ENCODE assay signal across 11 cellular contexts in genomic region chr9:72441296-72442211, GRCh38.
DNase-seq lines count a peak whose midpoint lies in the region; TF ChIP-seq lines count a peak whose summit lies in the region.
"Had no signal": no experiment of that assay in that cellular context is flagged by ENCODE, and none has a peak within 500 bp of the region (broad histone marks: within the 10 kb centered on the region; RNA-seq: fewer than 3 reads in every experiment).

No MANE protein-coding gene starts in this region.

- no peaks in the 10 kb centered on the region for H3K27me3 Mint-ChIP-seq in osteocyte (ENCODE audit: unreplicated experiment)
- H3K27me3 Mint-ChIP-seq: stimulated activated memory B cell treated with anti-CD40 and anti-IgM and Interleukin-4, amounts not matched to agents 10 μg/mL and 1 μg/mL and 100 μg/mL, for 72 hours had no signal

- CTCF ChIA-PET in PC-9 (lab: Charles Lee): interaction anchor here (0.6 to 0.9 kb wide), 3 partner anchors 14 to 567 kb away, joined by 3 to 9 read pairs (median 3); no protein-coding TSS in a partner anchor

- no peak overlapping the region for H2AFZ ChIP-seq in PC-9

- H3K27me3 ChIP-seq in PC-9 (ENCODE audit: insufficient read depth, low read depth) (no peaks in the 10 kb centered on the region), esophagus (ENCODE audit: control insufficient read depth in 1 of 2, insufficient read depth in 2 of 2, low read length in 2 of 2) (no peaks in the 10 kb centered on the region)

- no peak overlapping the region for H3K4me3 ChIP-seq in PC-9
- no peak overlapping the region for H3K4me3 ChIP-seq in esophagus (ENCODE audit: low read depth in 1 of 2, low read length in 2 of 2)

- H3K4me1 Mint-ChIP-seq in osteocyte (ENCODE audit: unreplicated experiment): peaks cover 20% of the 10 kb centered on the region
- H3K4me1 Mint-ChIP-seq: nephron had no signal

- no peaks in the 10 kb centered on the region for H3K36me3 Mint-ChIP-seq in osteocyte (ENCODE audit: unreplicated experiment)
- H3K36me3 Mint-ChIP-seq: stimulated activated memory B cell treated with anti-CD40 and anti-IgM and Interleukin-4, amounts not matched to agents 10 μg/mL and 1 μg/mL and 100 μg/mL, for 72 hours had no signal

- no peak overlapping the region for H3K4me3 Mint-ChIP-seq in osteocyte (ENCODE audit: unreplicated experiment)
- H3K4me3 Mint-ChIP-seq: nephron; stimulated activated memory B cell treated with anti-CD40 and anti-IgM and Interleukin-4, amounts not matched to agents 10 μg/mL and 1 μg/mL and 100 μg/mL, for 72 hours had no signal

- no peaks in the 10 kb centered on the region for H3K9me2 ChIP-seq in PC-9 (ENCODE audit: insufficient read depth)

- no peaks in the 10 kb centered on the region for H3K36me3 ChIP-seq in PC-9 (ENCODE audit: low read depth)
- H3K36me3 ChIP-seq in esophagus (ENCODE audit: control insufficient read depth in 2 of 2, insufficient read depth in 2 of 2, low read length in 1 of 2): no peaks in the 10 kb centered on the region

- 50 to 74% methylated on average over 4 of the region's 4 CpGs for WGBS in esophagus, 2 donors

- H4K20me1 ChIP-seq in PC-9 (ENCODE audit: insufficient read depth): no peaks in the 10 kb centered on the region

- H3K9me3 ChIP-seq in PC-9 (ENCODE audit: insufficient read depth, low read depth): 0 out of 2 replicates have a peak, but pooled peaks cover 3% of the 10 kb centered on the region
- H3K9me3 ChIP-seq in esophagus (ENCODE audit: control insufficient read depth in 2 of 2, insufficient read depth in 1 of 2, low read depth in 1 of 2, low read length in 1 of 2): peaks cover 0 to 2% of the 10 kb centered on the region in 2 donors

- peak overlapping the region; percentile 82 for H3K27ac ChIP-seq in PC-9
- peak overlapping the region; percentile 70 to 72 for H3K27ac ChIP-seq in esophagus (ENCODE audit: low read depth in 2 of 2, low read length in 1 of 2)

- no peak for TF ChIP-seq CTCF in PC-9 (conservative IDR thresholded peaks at IDR 0.05)
- no peak for TF ChIP-seq CTCF in osteocyte (IDR thresholded peaks at IDR 0.05)

- intact Hi-C loops in PC-9 (cut with micrococcal nuclease; ENCODE audit: unreplicated experiment): loop anchor here (1.0 to 10.0 kb wide), 8 partner anchors 37 to 383 kb away; no protein-coding TSS in a partner anchor

- H3K4me1 ChIP-seq in PC-9 (replicated peaks; ENCODE audit: insufficient read depth) (peaks cover 42% of the 10 kb centered on the region), esophagus (ENCODE audit: control insufficient read depth in 2 of 2, insufficient read depth in 2 of 2, low read length in 1 of 2) (peaks cover 0 to 11% of the 10 kb centered on the region in 2 donors)

- no peaks in the 10 kb centered on the region for H3K9me3 Mint-ChIP-seq in osteocyte (ENCODE audit: unreplicated experiment)
- H3K9me3 Mint-ChIP-seq: nephron; stimulated activated memory B cell treated with anti-CD40 and anti-IgM and Interleukin-4, amounts not matched to agents 10 μg/mL and 1 μg/mL and 100 μg/mL, for 72 hours had no signal

- H3K79me2 ChIP-seq in PC-9 (ENCODE audit: low read depth): no peaks in the 10 kb centered on the region

- H3K27ac Mint-ChIP-seq in osteocyte (ENCODE audit: unreplicated experiment): peak overlapping the region; percentile 24
- H3K27ac Mint-ChIP-seq: nephron; stimulated activated memory B cell treated with anti-CD40 and anti-IgM and Interleukin-4, amounts not matched to agents 10 μg/mL and 1 μg/mL and 100 μg/mL, for 72 hours had no signal

- BruUV-seq in PC-9 (replicated peaks; lab: Mats Ljungman, UMichigan): TSS peak; percentile 90

- H3K4me2 ChIP-seq in PC-9: peak overlapping the region; percentile 48

- H3F3A ChIP-seq in PC-9 (ENCODE audit: insufficient read depth, low read depth): peaks cover 40% of the 10 kb centered on the region

- DNase-seq in GM03348 (ENCODE audit: low spot score): peak; percentile 12
- no peak for DNase-seq in PC-9
- DNase-seq in osteocyte (ENCODE audit: extremely low spot score, unreplicated experiment): no peak
- DNase-seq in ecto neural progenitor cell (ENCODE audit: low spot score): no peak
- no peak for DNase-seq in stimulated activated CD4-positive, alpha-beta T cell treated with anti-CD3 and anti-CD28 coated beads, Interleukin-4, amount 100 ng/mL, for 1 hour
- DNase-seq in DMS153 (lab: John Stamatoyannopoulos, UW): no peak
- DNase-seq in DMS 273 (lab: John Stamatoyannopoulos, UW; ENCODE audit: unreplicated experiment): no peak
- DNase-seq: aorta had no signal

- POLR2A ChIA-PET in PC-9 (lab: Charles Lee; ENCODE audit: unreplicated experiment): interaction anchor here (0.6 to 1.0 kb wide), 8 partner anchors 36 to 303 kb away, joined by 3 to 10 read pairs (median 4); no protein-coding TSS in a partner anchor
